Comparison of ENCODE assay signal across 8 cellular contexts in genomic region chr17:46193626-46194392, GRCh38. TPM values are rescaled to one million over a fixed set of nuclear protein-coding genes. Genes with fewer than 3 reads are reported as not detected.
DNase-seq lines count a peak whose midpoint lies in the region; ATAC-seq and TF ChIP-seq lines count a peak whose summit lies in the region.

No MANE protein-coding gene starts in this region.

- H3K4me3 Mint-ChIP-seq in T-cell (peak overlapping the region; percentile 83 to 96 (median 85)), progenitor cell of endocrine pancreas (ENCODE audit: low read depth) (peak overlapping the region; percentile 80)

- ATAC-seq in HG02852 (IDR thresholded peaks at IDR 0.05; ENCODE audit: unreplicated experiment) (peak; percentile 50), T-cell (replicated peaks in 1 of 4) (peak; percentile 72 to 76 (median 76)), left ventricle myocardium superior (peak; percentile 95), upper lobe of right lung (peak; percentile 94)

- no peaks in the 10 kb centered on the region for H3K27me3 ChIP-seq in upper lobe of right lung

- H3K9me3 Mint-ChIP-seq in T-cell (no peaks in the 10 kb centered on the region), progenitor cell of endocrine pancreas (ENCODE audit: low read depth) (no peaks in the 10 kb centered on the region)

- peak; percentile 94 for DNase-seq in GM13977 (ENCODE audit: low spot score)
- DNase-seq in NCI-H1436 treated with DMSO at 0.1 percent for 48 hours (lab: John Stamatoyannopoulos, UW), result peak; percentile 75
- peak; percentile 76 to 99 (median 92) for DNase-seq in T-cell
- DNase-seq in amniotic stem cell (lab: John Stamatoyannopoulos, UW), result peak; percentile 96
- DNase-seq in left ventricle myocardium superior, result peak; percentile 98
- DNase-seq in progenitor cell of endocrine pancreas (ENCODE audit: low spot score, unreplicated experiment), result peak; percentile 82
- DNase-seq in upper lobe of right lung, result peak; percentile 98

- in situ Hi-C loops in GM13977 (cut with MboI; ENCODE audit: low pct_unique_long_range_greater_than_20kb, low sequenced_read_pairs, unreplicated experiment), result no loop called here

- H3K36me3 ChIP-seq in upper lobe of right lung, result no peaks in the 10 kb centered on the region

- H3K27ac ChIP-seq in upper lobe of right lung, result peak overlapping the region; percentile 98

- H3K27me3 Mint-ChIP-seq in T-cell (no peaks in the 10 kb centered on the region), progenitor cell of endocrine pancreas (no peaks in the 10 kb centered on the region)

- no peaks in the 10 kb centered on the region for H3K9me3 ChIP-seq in upper lobe of right lung

- H3K27ac Mint-ChIP-seq in T-cell (peak overlapping the region; percentile 93 to 98), progenitor cell of endocrine pancreas (peak overlapping the region; percentile 73)

- CTCF ChIA-PET in T-cell (lab: Charles Lee), result interaction anchor here (0.7 to 2.2 kb wide), 4 partner anchors 18 to 174 kb away, joined by 3 to 76 read pairs (median 9); no protein-coding TSS in a partner anchor

- H3K36me3 Mint-ChIP-seq in T-cell (peaks cover 7% of the 10 kb centered on the region), progenitor cell of endocrine pancreas (ENCODE audit: insufficient read depth) (peaks cover 3% of the 10 kb centered on the region)

- peak; percentile 13 for TF ChIP-seq CTCF in GM13977 (IDR thresholded peaks at IDR 0.05; ENCODE audit: extremely low read depth, insufficient read depth, missing control alignments)
- peak; percentile 35 for TF ChIP-seq CTCF in progenitor cell of endocrine pancreas (IDR thresholded peaks at IDR 0.05; ENCODE audit: unreplicated experiment)
- TF ChIP-seq CTCF in upper lobe of right lung (IDR thresholded peaks at IDR 0.05), result peak; percentile 4

- intact Hi-C loops in left ventricle myocardium superior (cut with micrococcal nuclease), result loop anchor here (5.0 kb wide), 1 partner anchor 152 kb away; no protein-coding TSS in a partner anchor
- intact Hi-C loops in upper lobe of right lung (cut with DNase I), result loop anchor here (10.0 kb wide), 1 partner anchor 149 kb away; no protein-coding TSS in a partner anchor

- POLR2A ChIA-PET in T-cell (lab: Charles Lee), result interaction anchor here (0.6 to 1.0 kb wide), 3 partner anchors 18 to 25 kb away, joined by 5 to 9 read pairs (median 5); no protein-coding TSS in a partner anchor

- peaks cover 58 to 74% (median 66%) of the 10 kb centered on the region in 3 donors for H3K4me1 Mint-ChIP-seq in T-cell
- H3K4me1 Mint-ChIP-seq in progenitor cell of endocrine pancreas (ENCODE audit: low read depth), result peaks cover 30% of the 10 kb centered on the region

- H3K4me3 ChIP-seq in upper lobe of right lung, result peak overlapping the region; percentile 91

- H3K4me1 ChIP-seq in upper lobe of right lung, result peaks cover 24% of the 10 kb centered on the region

RNA-seq across cellular contexts. Expression of gene KANSL1, which starts 0.6 kb away (rescaled TPM):
- total RNA-seq in T-cell, result 100 to 1,000 TPM; 113 to 301 (median 160) TPM
- total RNA-seq in left ventricle myocardium superior, result 26.9 TPM
- 173 and 174 TPM in 2 replicates for total RNA-seq in progenitor cell of endocrine pancreas
- total RNA-seq in upper lobe of right lung, result 69.8 TPM

Comparison
In these comparisons a context has a peak if more than half of its experiments do, and no peak if none do; other contexts are left out.
1. Peak in every context shown above with its lines: DNase-seq, ATAC-seq, H3K4me3 ChIP-seq and H3K27ac ChIP-seq.